In genomic region chr16:46929378-46930332, GRCh38 we compare ENCODE assay signal across 8 cellular contexts. TPM values are rescaled to one million over a fixed set of nuclear protein-coding genes. Genes with fewer than 3 reads are reported as not detected.
DNase-seq lines count a peak whose midpoint lies in the region; ATAC-seq and TF ChIP-seq lines count a peak whose summit lies in the region.

No MANE protein-coding gene starts in this region.

- no peaks in the 10 kb centered on the region for H3K9me3 Mint-ChIP-seq in CD4-positive, alpha-beta T cell

- no peaks in the 10 kb centered on the region for H3K36me3 ChIP-seq in breast epithelium

- H3K27ac Mint-ChIP-seq in CD4-positive, alpha-beta T cell, result no peak overlapping the region

- intact Hi-C loops in CD4-positive, alpha-beta T cell (cut with DNase I, micrococcal nuclease), result no loop called here
- intact Hi-C loops in breast epithelium (cut with DNase I; ENCODE audit: low total_unique reads), result no loop called here

- no peaks in the 10 kb centered on the region for H3K36me3 Mint-ChIP-seq in CD4-positive, alpha-beta T cell (ENCODE audit: low read depth)

- no peak overlapping the region for H3K4me3 Mint-ChIP-seq in CD4-positive, alpha-beta T cell

- ATAC-seq in CD4-positive, alpha-beta T cell (ENCODE audit: poor library complexity), result peak; percentile 62
- ATAC-seq in GM19324 (IDR thresholded peaks at IDR 0.05; ENCODE audit: low FRiP score, unreplicated experiment) (peak; percentile 56), HG02571 (IDR thresholded peaks at IDR 0.05; ENCODE audit: unreplicated experiment) (no peak)

- H3K27ac ChIP-seq in CD4-positive, alpha-beta T cell (ENCODE audit: low read depth, low read length), result no peak overlapping the region
- H3K27ac ChIP-seq in VCaP (peak overlapping the region; percentile 73), breast epithelium (no peak overlapping the region)

- H3K27me3 ChIP-seq in CD4-positive, alpha-beta T cell (ENCODE audit: control insufficient read depth, insufficient read depth, low read length), result no peaks in the 10 kb centered on the region
- H3K27me3 ChIP-seq in breast epithelium, result no peaks in the 10 kb centered on the region

- no peak overlapping the region for H3K4me3 ChIP-seq in breast epithelium

- CTCF ChIA-PET in CD4-positive, alpha-beta T cell (lab: Charles Lee), result interaction anchor here (0.6 to 1.8 kb wide), 6 partner anchors 10 to 256 kb away, joined by 3 to 5 read pairs (median 3); no protein-coding TSS in a partner anchor

- H3K4me1 Mint-ChIP-seq in CD4-positive, alpha-beta T cell (ENCODE audit: low read depth), result no peaks in the 10 kb centered on the region

- H3K9me3 ChIP-seq in CD4-positive, alpha-beta T cell (ENCODE audit: control insufficient read depth, low read length), result no peaks in the 10 kb centered on the region
- no peaks in the 10 kb centered on the region for H3K9me3 ChIP-seq in breast epithelium

- POLR2A ChIA-PET in CD4-positive, alpha-beta T cell (lab: Charles Lee), result no interaction called here

- no peak for TF ChIP-seq POLR2A in breast epithelium (IDR thresholded peaks at IDR 0.05)

- H3K4me1 ChIP-seq in breast epithelium, result no peaks in the 10 kb centered on the region

- DNase-seq in CD4-positive, alpha-beta T cell, result peak; percentile 28 to 66 (median 49)
- DNase-seq in HUDEP-2 (lab: John Stamatoyannopoulos, UW; ENCODE audit: unreplicated experiment in 76 of 76), result peak in 60 of 76 experiments; percentile 2 to 69 (median 37)
- peak; percentile 39 to 80 for DNase-seq in breast epithelium (ENCODE audit: low spot score in 2 of 2)
- peak; percentile 85 for DNase-seq in islet precursor cell
- DNase-seq in stimulated activated CD4-positive, alpha-beta T cell treated with anti-CD3 and anti-CD28 coated beads, Interleukin-15, amount 100 ng/mL, for 48 hours (ENCODE audit: low read depth in 2 of 2), result peak; percentile 40 to 51

- no peaks in the 10 kb centered on the region for H3K27me3 Mint-ChIP-seq in CD4-positive, alpha-beta T cell

- peak; percentile 85 for TF ChIP-seq CTCF in CD4-positive, alpha-beta T cell (IDR thresholded peaks at IDR 0.05)
- peak; percentile 84 for TF ChIP-seq CTCF in VCaP (conservative IDR thresholded peaks at IDR 0.05)
- peak; percentile 55 to 66 (median 66) for TF ChIP-seq CTCF in breast epithelium (IDR thresholded peaks at IDR 0.05)

RNA-seq across cellular contexts. Expression of gene DNAJA2, which starts 43.8 kb away (rescaled TPM):
- 10 to 100 TPM; 80.8 to 81.4 TPM for total RNA-seq in CD4-positive, alpha-beta T cell
- total RNA-seq in breast epithelium, result 10 to 100 TPM; 44.6 to 65.3 (median 51.2) TPM

RNA-seq across cellular contexts. Expression of gene GPT2, which starts 45.5 kb away (rescaled TPM):
- under 1 TPM in 1 of 2 experiments, not detected in 1; 0.47 TPM for total RNA-seq in CD4-positive, alpha-beta T cell
- 10 to 100 TPM; 17.4 to 56.2 (median 21.7) TPM for total RNA-seq in breast epithelium

Comparison
In these comparisons a context has a peak if more than half of its experiments do, and no peak if none do; other contexts are left out.
1. RNA of gene GPT2, which starts 45.5 kb away (total RNA-seq): 17.4 to 56.2 TPM in breast epithelium; 0.47 TPM in CD4-positive, alpha-beta T cell; every median in the first group is over 10 times any median in the second.
2. Peak in every context shown above with its lines, with median percentiles within 50 percentile points of each other: DNase-seq and CTCF ChIP-seq.